28 cellular contexts compared by ENCODE assay signal in the genomic region with DNA sequence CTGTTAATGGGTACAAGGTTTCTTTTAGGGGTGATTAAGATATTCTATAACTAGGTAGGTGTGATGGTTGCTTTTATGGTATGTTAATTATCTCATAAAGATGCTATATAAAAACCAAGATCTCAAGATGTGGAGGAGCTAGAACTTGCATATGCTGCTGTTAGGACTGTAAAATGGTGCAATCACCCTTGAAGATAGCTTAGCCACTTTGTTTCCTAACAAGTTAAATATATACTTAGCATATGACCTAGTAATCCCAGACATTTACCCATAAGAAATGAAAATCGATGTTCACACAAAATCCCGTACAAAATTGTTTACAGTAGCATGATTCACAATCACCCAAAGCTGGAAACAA.
"Had no signal": no experiment of that assay in that cellular context is flagged by ENCODE, and none has a peak within 500 bp of the region (broad histone marks: within the 10 kb centered on the region; RNA-seq: fewer than 3 reads in every experiment).

No MANE protein-coding gene starts in this region.

- H3K4me1 Mint-ChIP-seq: nephron, neural progenitor cell had no signal

- H3K9me3 Mint-ChIP-seq: naive thymus-derived CD4-positive, alpha-beta T cell; natural killer cell; nephron; neural progenitor cell; stimulated activated effector memory CD8-positive, alpha-beta T cell treated with anti-CD3 and anti-CD28 coated beads, Interleukin-12 subunit alpha, Interleukin-12 subunit beta, amount 100 ng/mL, for 72 hours; stimulated activated naive B cell treated with anti-CD40 and anti-IgM and Interleukin-4, amounts not matched to agents 10 μg/mL and 1 μg/mL and 100 μg/mL, for 72 hours; stimulated activated naive CD8-positive, alpha-beta T cell treated with anti-CD3 and anti-CD28 coated beads, Interleukin-15, Interleukin-2, amounts not matched to agents 100 ng/mL and 50 ng/mL, for 24 hours had no signal

- ATAC-seq: naive thymus-derived CD4-positive, alpha-beta T cell; natural killer cell; psoas muscle; right lobe of liver; stimulated activated effector memory CD8-positive, alpha-beta T cell treated with anti-CD3 and anti-CD28 coated beads, Interleukin-12 subunit alpha, Interleukin-12 subunit beta, amount 100 ng/mL, for 72 hours; stimulated activated naive B cell treated with anti-CD40 and anti-IgM and Interleukin-4, amounts not matched to agents 10 μg/mL and 1 μg/mL and 100 μg/mL, for 72 hours had no signal

- H3K4me1 ChIP-seq: neural progenitor cell, parathyroid adenoma, psoas muscle, right lobe of liver, sigmoid colon, stomach, tibial nerve, vagina had no signal

- H3K9me3 ChIP-seq: ovary, psoas muscle, right lobe of liver, sigmoid colon, stomach, thoracic aorta, tibial nerve, upper lobe of left lung, vagina had no signal

- H3K27ac ChIP-seq: neural progenitor cell, ovary, parathyroid adenoma, psoas muscle, right lobe of liver, sigmoid colon, stomach, thoracic aorta, tibial nerve, upper lobe of left lung, vagina had no signal

- H3K27me3 Mint-ChIP-seq: naive thymus-derived CD4-positive, alpha-beta T cell; progenitor cell of endocrine pancreas; stimulated activated naive B cell treated with anti-CD40 and anti-IgM and Interleukin-4, amounts not matched to agents 10 μg/mL and 1 μg/mL and 100 μg/mL, for 72 hours; stimulated activated naive CD8-positive, alpha-beta T cell treated with anti-CD3 and anti-CD28 coated beads, Interleukin-15, Interleukin-2, amounts not matched to agents 100 ng/mL and 50 ng/mL, for 24 hours had no signal

- H3K4me3 ChIP-seq: neural progenitor cell, ovary, psoas muscle, right lobe of liver, sigmoid colon, stomach, thoracic aorta, tibial nerve, upper lobe of left lung, vagina had no signal

- H3K27me3 ChIP-seq: neural progenitor cell, ovary, right lobe of liver, sigmoid colon, stomach, tibial nerve, upper lobe of left lung, vagina had no signal

- DNase-seq: naive thymus-derived CD4-positive, alpha-beta T cell; natural killer cell; occipital lobe; ovary; posterior cingulate gyrus; psoas muscle; right cardiac atrium; right lobe of liver; sigmoid colon; small intestine; stimulated activated CD4-positive, alpha-beta T cell treated with anti-CD3 and anti-CD28 coated beads, Interleukin-15, amount 100 ng/mL, for 24 hours; stimulated activated CD4-positive, alpha-beta T cell treated with anti-CD3 and anti-CD28 coated beads, Interleukin-2, amount 100 ng/mL, for 24 hours; stimulated activated CD4-positive, alpha-beta T cell treated with anti-CD3 and anti-CD28 coated beads, Interleukin-2, amount 100 ng/mL, for 48 hours; stimulated activated CD4-positive, alpha-beta T cell treated with anti-CD3 and anti-CD28 coated beads, Interleukin-4, amount 100 ng/mL, for 24 hours; stimulated activated naive B cell treated with anti-CD40 and anti-IgM and Interleukin-4, amounts not matched to agents 10 μg/mL and 1 μg/mL and 100 μg/mL, for 72 hours; stimulated activated naive CD4-positive, alpha-beta T cell treated with Interleukin-2 at 50 U/mL for 16 hours; stomach; trophoblast cell had no signal

- H3K27ac Mint-ChIP-seq: natural killer cell; nephron; neural progenitor cell; progenitor cell of endocrine pancreas; stimulated activated effector memory CD8-positive, alpha-beta T cell treated with anti-CD3 and anti-CD28 coated beads, Interleukin-12 subunit alpha, Interleukin-12 subunit beta, amount 100 ng/mL, for 72 hours; stimulated activated naive B cell treated with anti-CD40 and anti-IgM and Interleukin-4, amounts not matched to agents 10 μg/mL and 1 μg/mL and 100 μg/mL, for 72 hours; stimulated activated naive CD8-positive, alpha-beta T cell treated with anti-CD3 and anti-CD28 coated beads, Interleukin-15, Interleukin-2, amounts not matched to agents 100 ng/mL and 50 ng/mL, for 24 hours had no signal

- H3K36me3 ChIP-seq: ovary had no signal

- H3K4me3 Mint-ChIP-seq: naive thymus-derived CD4-positive, alpha-beta T cell; natural killer cell; nephron; neural progenitor cell; stimulated activated effector memory CD8-positive, alpha-beta T cell treated with anti-CD3 and anti-CD28 coated beads, Interleukin-12 subunit alpha, Interleukin-12 subunit beta, amount 100 ng/mL, for 72 hours; stimulated activated naive B cell treated with anti-CD40 and anti-IgM and Interleukin-4, amounts not matched to agents 10 μg/mL and 1 μg/mL and 100 μg/mL, for 72 hours; stimulated activated naive CD8-positive, alpha-beta T cell treated with anti-CD3 and anti-CD28 coated beads, Interleukin-15, Interleukin-2, amounts not matched to agents 100 ng/mL and 50 ng/mL, for 24 hours had no signal
